ENCODE assay signal across 14 cellular contexts in the genomic region with DNA sequence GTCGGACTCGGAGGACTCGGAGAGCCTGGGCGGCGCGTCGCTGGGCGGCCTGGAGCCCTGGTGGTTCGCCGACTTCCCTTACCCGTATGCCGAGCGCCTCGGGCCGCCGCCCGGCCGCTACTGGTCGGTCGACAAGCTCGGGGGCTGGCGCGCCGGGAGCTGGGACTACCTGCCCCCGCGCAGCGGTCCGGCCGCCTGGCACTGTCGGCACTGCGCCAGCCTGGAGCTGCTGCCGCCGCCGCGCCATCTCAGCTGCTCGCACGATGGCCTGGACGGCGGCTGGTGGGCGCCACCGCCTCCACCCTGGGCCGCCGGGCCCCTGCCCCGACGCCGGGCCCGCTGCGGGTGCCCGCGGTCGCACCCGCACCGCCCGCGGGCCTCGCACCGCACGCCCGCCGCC. TPM values are rescaled to one million over a fixed set of nuclear protein-coding genes. Genes with fewer than 3 reads are reported as not detected.
A peak's percentile ranks its signal among the peaks of the same experiment; 100 is the strongest.
DNase-seq lines count a peak whose midpoint lies in the region; ATAC-seq, FAIRE-seq and TF ChIP-seq lines count a peak whose summit lies in the region.
"Had no signal": no experiment of that assay in that cellular context is flagged by ENCODE, and none has a peak within 500 bp of the region (broad histone marks: within the 10 kb centered on the region; RNA-seq: fewer than 3 reads in every experiment).

No MANE protein-coding gene starts in this region.

- H3K4me1 ChIP-seq in breast epithelium (peaks cover 10 to 12% of the 10 kb centered on the region in 2 donors), upper lobe of left lung (peaks cover 21 to 35% (median 25%) of the 10 kb centered on the region in 4 donors), mesenchymal stem cell (ENCODE audit: control insufficient read depth, insufficient read depth, low read depth, low read length) (peaks cover 17% of the 10 kb centered on the region)

- H3K79me1 ChIP-seq in mesenchymal stem cell (replicated peaks; ENCODE audit: low read length, poor library complexity, severe bottlenecking) = peaks cover 20% of the 10 kb centered on the region

- BruUV-seq in MCF 10A (replicated peaks; lab: Mats Ljungman, UMichigan) = no TSS peak

- H3K9ac ChIP-seq in mesenchymal stem cell (ENCODE audit: low read length) = no peak overlapping the region

- POLR2A ChIA-PET in MCF 10A (lab: Yijun Ruan, JAX) = no interaction called here

- WGBS in upper lobe of left lung, 2 donors = no CpG with 5 or more reads among the region's 60 CpGs
- WGBS in mesenchymal stem cell = 97% methylated on average over 56 of the region's 60 CpGs

- no peak overlapping the region for H3K18ac ChIP-seq in mesenchymal stem cell (ENCODE audit: low read depth in 1 of 2, low read length in 2 of 2)

- peaks cover 17% of the 10 kb centered on the region for H3K4me1 Mint-ChIP-seq in MCF 10A (ENCODE audit: insufficient read depth, unreplicated experiment)

- H3K36me3 Mint-ChIP-seq in MCF 10A (ENCODE audit: insufficient read depth, unreplicated experiment) = peaks cover 28% of the 10 kb centered on the region

- TF ChIP-seq POLR2A in breast epithelium (IDR thresholded peaks at IDR 0.05) (no peak), upper lobe of left lung (IDR thresholded peaks at IDR 0.05) (no peak)

- no peak overlapping the region for H2BK12ac ChIP-seq in mesenchymal stem cell (ENCODE audit: low read length in 2 of 2)

- no peak overlapping the region for H3K14ac ChIP-seq in mesenchymal stem cell (ENCODE audit: low read length in 2 of 2)

- H2AK5ac ChIP-seq in mesenchymal stem cell (ENCODE audit: low read length, severe bottlenecking) = no peak overlapping the region

- no peak overlapping the region for H2BK15ac ChIP-seq in mesenchymal stem cell (ENCODE audit: low read depth, poor library complexity, severe bottlenecking)

- no peaks in the 10 kb centered on the region for H3K9me3 Mint-ChIP-seq in MCF 10A (ENCODE audit: unreplicated experiment)

- no peaks in the 10 kb centered on the region for H3K36me3 ChIP-seq in breast epithelium
- peaks cover 0 to 13% (median 10%) of the 10 kb centered on the region in 4 donors for H3K36me3 ChIP-seq in upper lobe of left lung
- peaks cover 12 to 17% of the 10 kb centered on the region in 2 experiments for H3K36me3 ChIP-seq in mesenchymal stem cell (ENCODE audit: control insufficient read depth in 1 of 2, insufficient read depth in 2 of 2, low read depth in 1 of 2, low read length in 2 of 2)
- H3K36me3 ChIP-seq: transverse colon had no signal

- no peak overlapping the region for H2BK5ac ChIP-seq in mesenchymal stem cell (ENCODE audit: low read depth, low read length, poor library complexity, severe bottlenecking)

- H3K9me3 ChIP-seq in breast epithelium (no peaks in the 10 kb centered on the region), upper lobe of left lung (no peaks in the 10 kb centered on the region), mesenchymal stem cell (ENCODE audit: control insufficient read depth, low read length) (no peaks in the 10 kb centered on the region)
- H3K9me3 ChIP-seq: transverse colon had no signal

- FAIRE-seq in frontal cortex (lab: Jason Lieb, UNC) = no peak
- FAIRE-seq: RCC 7860 had no signal

- TF ChIP-seq EP300 in upper lobe of left lung (IDR thresholded peaks at IDR 0.05) = no peak

- ATAC-seq in upper lobe of left lung (ENCODE audit: low FRiP score in 2 of 2) = no peak
- no peak for ATAC-seq in GM18870 (IDR thresholded peaks at IDR 0.05; ENCODE audit: unreplicated experiment)
- ATAC-seq: left lobe of liver had no signal

- H3K27ac ChIP-seq in breast epithelium = no peak overlapping the region
- H3K27ac ChIP-seq in upper lobe of left lung = no peak overlapping the region
- H3K27ac ChIP-seq in mesenchymal stem cell (ENCODE audit: low read length, poor library complexity, severe bottlenecking) = no peak overlapping the region
- H3K27ac ChIP-seq: transverse colon had no signal

- no peak overlapping the region for H2BK120ac ChIP-seq in mesenchymal stem cell (ENCODE audit: low read depth, low read length)

- intact Hi-C loops in breast epithelium (cut with DNase I; ENCODE audit: low total_unique reads) = loop anchor here (1.0 kb wide), 1 partner anchor 36 kb away; no protein-coding TSS in a partner anchor
- intact Hi-C loops in MCF 10A (cut with micrococcal nuclease) = no loop called here

- H4K8ac ChIP-seq in mesenchymal stem cell (ENCODE audit: low read length) = no peak overlapping the region

- no peak overlapping the region for H3K4me3 Mint-ChIP-seq in MCF 10A (ENCODE audit: unreplicated experiment)

- DNase-seq in breast epithelium (ENCODE audit: low spot score in 2 of 2) = no peak
- no peak for DNase-seq in MCF 10A (ENCODE audit: unreplicated experiment)
- peak; percentile 47 for DNase-seq in NCI-H1105 (lab: John Stamatoyannopoulos, UW)
- peak; percentile 58 to 65 for DNase-seq in frontal cortex (ENCODE audit: low spot score in 2 of 2)
- DNase-seq in upper lobe of left lung = peak in 1 of 2 donors; percentile 89
- no peak for DNase-seq in AML-193 (lab: John Stamatoyannopoulos, UW)
- DNase-seq in mesenchymal stem cell = no peak
- DNase-seq: COR-L47, NCI-H1048, nucleus accumbens, transverse colon had no signal

- no peak overlapping the region for H4K91ac ChIP-seq in mesenchymal stem cell (ENCODE audit: low read length)

- H3K4me2 ChIP-seq in mesenchymal stem cell (ENCODE audit: low read length, poor library complexity, severe bottlenecking) = no peak overlapping the region

- H3K27me3 Mint-ChIP-seq in MCF 10A (ENCODE audit: insufficient read depth, unreplicated experiment) = no peaks in the 10 kb centered on the region

- no peak for TF ChIP-seq CTCF in breast epithelium (IDR thresholded peaks at IDR 0.05)
- no peak for TF ChIP-seq CTCF in MCF 10A (IDR thresholded peaks at IDR 0.05; ENCODE audit: unreplicated experiment)
- no peak for TF ChIP-seq CTCF in upper lobe of left lung (IDR thresholded peaks at IDR 0.05)

- H3K27me3 ChIP-seq in breast epithelium (peaks cover 0 to 3% of the 10 kb centered on the region in 2 donors), upper lobe of left lung (peaks cover 0 to 23% (median 9%) of the 10 kb centered on the region in 4 donors), mesenchymal stem cell (ENCODE audit: control insufficient read depth in 1 of 2, insufficient read depth in 1 of 2, low read length in 2 of 2) (no peaks in the 10 kb centered on the region)

- H3K4me3 ChIP-seq in breast epithelium = peak overlapping the region in 2 of 3 donors; percentile 86 to 99
- H3K4me3 ChIP-seq in upper lobe of left lung = peak overlapping the region in 3 of 4 donors; percentile 35 to 92 (median 77)
- H3K4me3 ChIP-seq in mesenchymal stem cell (ENCODE audit: insufficient read depth in 1 of 2, low read depth in 1 of 2, low read length in 2 of 2) = no peak overlapping the region

- no peak overlapping the region for H2AFZ ChIP-seq in mesenchymal stem cell (ENCODE audit: low read depth, low read length)

- H3K23ac ChIP-seq in mesenchymal stem cell (ENCODE audit: low read length in 2 of 2) = no peak overlapping the region

- CTCF ChIA-PET in MCF 10A (lab: Yijun Ruan, JAX) = interaction anchor here (1.0 kb wide), 1 partner anchor 52 kb away, joined by 3 read pairs; the partner anchor contains the start of gene KDELR1

- H3K27ac Mint-ChIP-seq in MCF 10A (ENCODE audit: low read depth, unreplicated experiment) = no peak overlapping the region

- H3K4ac ChIP-seq in mesenchymal stem cell (ENCODE audit: low read depth in 1 of 2, low read length in 2 of 2) = no peak overlapping the region

RNA-seq across cellular contexts. Expression of gene GRWD1, which starts 2.5 kb away (rescaled TPM):
- total RNA-seq in breast epithelium (10 to 100 TPM; 25.0 to 35.4 (median 30.1) TPM), MCF 10A (2022) (45.1 and 55.8 TPM in 2 replicates), frontal cortex (6.9 TPM), upper lobe of left lung (10 to 100 TPM; 10.5 to 44.1 (median 31.6) TPM)
- 10.0 TPM for polyA plus RNA-seq in mesenchymal stem cell (2013, experiment 1 of 2)
- polyA plus RNA-seq in mesenchymal stem cell (2013, experiment 2 of 2) = 9.0 TPM

RNA-seq across cellular contexts. Expression of gene KCNJ14, which starts 12.1 kb away (rescaled TPM):
- total RNA-seq in breast epithelium (1 to 10 TPM in 2 of 3 donors, under 1 TPM in 1; 0.80 to 1.6 (median 1.0) TPM), MCF 10A (2022) (1.6 and 2.7 TPM in 2 replicates), frontal cortex (0.82 TPM), upper lobe of left lung (1 to 10 TPM in 3 of 6 donors, under 1 TPM in 3; 0.54 to 1.9 (median 0.91) TPM)
- polyA plus RNA-seq in mesenchymal stem cell (2013, experiment 1 of 2) = 0.25 TPM
- polyA plus RNA-seq in mesenchymal stem cell (2013, experiment 2 of 2) = 0.21 TPM

RNA-seq across cellular contexts. Expression of gene CYTH2, which starts 25.9 kb away (rescaled TPM):
- total RNA-seq in breast epithelium (10 to 100 TPM; 42.2 to 74.7 (median 70.4) TPM), MCF 10A (2022) (70.3 and 72.2 TPM in 2 replicates), frontal cortex (78.3 TPM), upper lobe of left lung (100 to 1,000 TPM in 2 of 6 donors, 10 to 100 TPM in 4; 53.4 to 195 (median 77.0) TPM)
- polyA plus RNA-seq in mesenchymal stem cell (2013, experiment 1 of 2) = 47.7 TPM
- 45.1 TPM for polyA plus RNA-seq in mesenchymal stem cell (2013, experiment 2 of 2)

RNA-seq across cellular contexts. Expression of gene GRIN2D, which starts 49.8 kb away (rescaled TPM):
- total RNA-seq in breast epithelium = under 1 TPM in 2 of 3 donors, not detected in 1; 0.32 to 0.33 TPM
- total RNA-seq in MCF 10A (2022) = 0.35 and 0.39 TPM in 2 replicates
- total RNA-seq in frontal cortex = 2.9 TPM
- 1 to 10 TPM in 2 of 6 donors, under 1 TPM in 4; 0.15 to 1.4 (median 0.57) TPM for total RNA-seq in upper lobe of left lung
- polyA plus RNA-seq in mesenchymal stem cell (2013, experiment 1 of 2) = 3.2 TPM
- 2.7 TPM for polyA plus RNA-seq in mesenchymal stem cell (2013, experiment 2 of 2)

RNA-seq across cellular contexts. Expression of gene KDELR1, which starts 51.9 kb away (rescaled TPM):
- total RNA-seq in breast epithelium (10 to 100 TPM; 66.2 to 85.0 (median 68.5) TPM), MCF 10A (2022) (113 and 134 TPM in 2 replicates), frontal cortex (21.6 TPM), upper lobe of left lung (100 to 1,000 TPM in 2 of 6 donors, 10 to 100 TPM in 4; 44.6 to 141 (median 96.8) TPM)
- polyA plus RNA-seq in mesenchymal stem cell (2013, experiment 1 of 2) = 602 TPM
- 596 TPM for polyA plus RNA-seq in mesenchymal stem cell (2013, experiment 2 of 2)

Comparison
In these comparisons a context has a peak if more than half of its experiments do, and no peak if none do; other contexts are left out.
1. DNase-seq: peak in NCI-H1105 (single experiment) and frontal cortex (2 of 2); none in breast epithelium (0 of 2), MCF 10A (single experiment), AML-193 (0 of 2) and mesenchymal stem cell (single experiment).
2. H3K4me3 ChIP-seq: peak in breast epithelium (2 of 3) and upper lobe of left lung (3 of 4); none in mesenchymal stem cell (0 of 2).